9 cellular contexts compared by ENCODE assay signal in genomic region chr1:26285366-26286063, GRCh38. TPM values are rescaled to one million over a fixed set of nuclear protein-coding genes. Genes with fewer than 3 reads are reported as not detected.
DNase-seq lines count a peak whose midpoint lies in the region; ATAC-seq and TF ChIP-seq lines count a peak whose summit lies in the region.
"Had no signal": no experiment of that assay in that cellular context is flagged by ENCODE, and none has a peak within 500 bp of the region (broad histone marks: within the 10 kb centered on the region; RNA-seq: fewer than 3 reads in every experiment).

No MANE protein-coding gene starts in this region.

- H3K79me2 ChIP-seq in hepatocyte = peaks cover 8% of the 10 kb centered on the region

- no peak for ATAC-seq in upper lobe of left lung (ENCODE audit: low FRiP score in 2 of 2)
- ATAC-seq in sciatic nerve = no peak

- TF ChIP-seq EP300 in upper lobe of left lung (IDR thresholded peaks at IDR 0.05) = no peak

- H3K36me3 Mint-ChIP-seq in activated T-cell treated with anti-CD3 and anti-CD28 coated beads, Interleukin-2, amount 50 U/mL, for 24 hours (ENCODE audit: low read depth) = peaks cover 63% of the 10 kb centered on the region

- H3K36me3 ChIP-seq in hepatocyte (replicated peaks; ENCODE audit: insufficient read depth, low read depth) (no peaks in the 10 kb centered on the region), upper lobe of left lung (peaks cover 0 to 15% (median 9%) of the 10 kb centered on the region in 4 donors)

- no peaks in the 10 kb centered on the region for H3K9me3 Mint-ChIP-seq in activated T-cell treated with anti-CD3 and anti-CD28 coated beads, Interleukin-2, amount 50 U/mL, for 24 hours

- H3K27me3 Mint-ChIP-seq in activated T-cell treated with anti-CD3 and anti-CD28 coated beads, Interleukin-2, amount 50 U/mL, for 24 hours = no peaks in the 10 kb centered on the region

- no peak overlapping the region for H3K4me3 Mint-ChIP-seq in activated T-cell treated with anti-CD3 and anti-CD28 coated beads, Interleukin-2, amount 50 U/mL, for 24 hours

- peak overlapping the region; percentile 61 for H3K27ac ChIP-seq in hepatocyte
- peak overlapping the region; percentile 17 to 97 (median 78) for H3K27ac ChIP-seq in upper lobe of left lung

- H3K27ac Mint-ChIP-seq in activated T-cell treated with anti-CD3 and anti-CD28 coated beads, Interleukin-2, amount 50 U/mL, for 24 hours = peak overlapping the region; percentile 98

- no peaks in the 10 kb centered on the region for H3K9me3 ChIP-seq in hepatocyte (ENCODE audit: low read depth)
- no peaks in the 10 kb centered on the region for H3K9me3 ChIP-seq in upper lobe of left lung
- H3K9me3 ChIP-seq: SJSA1 had no signal

- no peak overlapping the region for H3K4me2 ChIP-seq in hepatocyte

- H3K9me2 ChIP-seq in hepatocyte (replicated peaks; ENCODE audit: insufficient read depth) = no peaks in the 10 kb centered on the region

- H3K27me3 ChIP-seq in hepatocyte (no peaks in the 10 kb centered on the region), upper lobe of left lung (no peaks in the 10 kb centered on the region)
- H3K27me3 ChIP-seq: SJSA1 had no signal

- no peak overlapping the region for H2AFZ ChIP-seq in hepatocyte

- WGBS in hepatocyte (ENCODE audit: low lambda C conversion rate, missing lambda C conversion rate) = 79% methylated on average over 19 of the region's 19 CpGs
- 85 to 87% methylated on average over 8 to 19 of the region's 19 CpGs for WGBS in upper lobe of left lung, 2 donors

- H3K4me1 ChIP-seq in hepatocyte (ENCODE audit: insufficient read depth) (peaks cover 21% of the 10 kb centered on the region), upper lobe of left lung (peaks cover 39 to 98% (median 80%) of the 10 kb centered on the region in 4 donors)

- peaks cover 98% of the 10 kb centered on the region for H3K4me1 Mint-ChIP-seq in activated T-cell treated with anti-CD3 and anti-CD28 coated beads, Interleukin-2, amount 50 U/mL, for 24 hours (ENCODE audit: low read depth)

- H3K4me3 ChIP-seq in hepatocyte (no peak overlapping the region), upper lobe of left lung (no peak overlapping the region)
- H3K4me3 ChIP-seq: SJSA1 had no signal

- DNase-seq in COR-L47 (lab: John Stamatoyannopoulos, UW) = peak; percentile 22
- DNase-seq in HuH-7 (ENCODE audit: low spot score) = peak; percentile 88
- DNase-seq in activated T-cell treated with anti-CD3 and anti-CD28 coated beads, Interleukin-2, amount 50 U/mL, for 24 hours = peak; percentile 65
- no peak for DNase-seq in hepatocyte (ENCODE audit: low spot score)
- DNase-seq in upper lobe of left lung = peak in 1 of 2 donors; percentile 59
- DNase-seq in sciatic nerve (ENCODE audit: low spot score) = no peak
- no peak for DNase-seq in HCEC 1CT
- no peak for DNase-seq in A172 (ENCODE audit: low spot score)

- no peaks in the 10 kb centered on the region for H4K20me1 ChIP-seq in hepatocyte (ENCODE audit: insufficient read depth, poor library complexity, severe bottlenecking)

- TF ChIP-seq POLR2A in upper lobe of left lung (IDR thresholded peaks at IDR 0.05) = no peak

- peak; percentile 14 for TF ChIP-seq CTCF in hepatocyte (IDR thresholded peaks at IDR 0.05; ENCODE audit: poor library complexity)
- TF ChIP-seq CTCF in upper lobe of left lung (IDR thresholded peaks at IDR 0.05) = peak in 2 of 6 experiments; percentile 1 to 17

- intact Hi-C loops in sciatic nerve (cut with DNase I) = no loop called here

RNA-seq across cellular contexts. Expression of gene SH3BGRL3, which starts 5.6 kb away (rescaled TPM):
- total RNA-seq in hepatocyte (35.9 and 36.6 TPM in 2 replicates), upper lobe of left lung (100 to 1,000 TPM in 4 of 6 donors, 10 to 100 TPM in 2; 39.1 to 271 (median 156) TPM), sciatic nerve (106 TPM)
- 411 and 420 TPM in 2 replicates for polyA plus RNA-seq in hepatocyte
- total RNA-seq in A172 (2014; rRNA removed; shearing (Covaris generic)) = 71.8 and 77.5 TPM in 2 replicates

RNA-seq across cellular contexts. Expression of gene UBXN11, which starts 20.9 kb away (rescaled TPM):
- 3.1 and 6.9 TPM in 2 replicates for total RNA-seq in hepatocyte
- 17.1 and 34.0 TPM in 2 replicates for polyA plus RNA-seq in hepatocyte
- total RNA-seq in upper lobe of left lung = 100 to 1,000 TPM in 2 of 6 donors, 10 to 100 TPM in 4; 25.7 to 194 (median 62.5) TPM
- 23.1 TPM for total RNA-seq in sciatic nerve
- total RNA-seq in A172 (2014; rRNA removed; shearing (Covaris generic)) = 2.9 and 7.6 TPM in 2 replicates

RNA-seq across cellular contexts. Expression of gene CD52, which starts 32.2 kb away (rescaled TPM):
- 1.2 and 8.1 TPM in 2 replicates for total RNA-seq in hepatocyte
- polyA plus RNA-seq in hepatocyte = 3.9 and 12.9 TPM in 2 replicates
- total RNA-seq in upper lobe of left lung = 100 to 1,000 TPM in 5 of 6 donors, 10 to 100 TPM in 1; 74.4 to 437 (median 172) TPM
- total RNA-seq in sciatic nerve = 13.2 TPM
- total RNA-seq in A172 (2014; rRNA removed; shearing (Covaris generic)) = not detected in 2 replicates
- total RNA-seq: SJSA1 had no signal

RNA-seq across cellular contexts. Expression of gene CEP85, which starts 51.5 kb away (rescaled TPM):
- total RNA-seq in hepatocyte (11.4 and 14.6 TPM in 2 replicates), upper lobe of left lung (10 to 100 TPM; 10.1 to 16.8 (median 10.7) TPM), sciatic nerve (17.6 TPM)
- 12.4 and 15.3 TPM in 2 replicates for polyA plus RNA-seq in hepatocyte
- 13.4 and 18.0 TPM in 2 replicates for total RNA-seq in A172 (2014; rRNA removed; shearing (Covaris generic))

Comparison
In these comparisons a context has a peak if more than half of its experiments do, and no peak if none do; other contexts are left out.
1. DNase-seq: peak in COR-L47 (single experiment), HuH-7 (single experiment) and activated T-cell treated with anti-CD3 and anti-CD28 coated beads, Interleukin-2, amount 50 U/mL, for 24 hours (single experiment); none in hepatocyte (single experiment), sciatic nerve (single experiment), HCEC 1CT (single experiment) and A172 (single experiment).